In genomic region chr19:46383846-46384245, GRCh38 we compare ENCODE assay signal across 30 cellular contexts. TPM values are rescaled to one million over a fixed set of nuclear protein-coding genes. Genes with fewer than 3 reads are reported as not detected.
DNase-seq lines count a peak whose midpoint lies in the region; ATAC-seq and TF ChIP-seq lines count a peak whose summit lies in the region.
"Had no signal": no experiment of that assay in that cellular context is flagged by ENCODE, and none has a peak within 500 bp of the region (broad histone marks: within the 10 kb centered on the region; RNA-seq: fewer than 3 reads in every experiment).

No MANE protein-coding gene starts in this region.

- H3K27me3 ChIP-seq in lower lobe of right lung (ENCODE audit: low read depth): no peaks in the 10 kb centered on the region
- H3K27me3 ChIP-seq in upper lobe of right lung: no peaks in the 10 kb centered on the region
- no peaks in the 10 kb centered on the region for H3K27me3 ChIP-seq in colonic mucosa
- H3K27me3 ChIP-seq: left lung had no signal

- peak; percentile 5 for DNase-seq in activated naive CD4-positive, alpha-beta T cell treated with anti-CD3 and anti-CD28 coated beads, Interleukin-2, amount 10 ng/mL, durations not matched to agents 7 days and 5 days
- no peak for DNase-seq in activated naive CD4-positive, alpha-beta T cell treated with Interleukin-2 at 50 U/mL for 16 hours
- DNase-seq in cardiac septum (ENCODE audit: low spot score): peak; percentile 69
- peak; percentile 18 for DNase-seq in lower lobe of right lung
- DNase-seq in upper lobe of right lung: peak; percentile 42
- DNase-seq in T-helper 17 cell: no peak
- no peak for DNase-seq in colonic mucosa
- no peak for DNase-seq in stimulated activated CD4-positive, alpha-beta T cell treated with anti-CD3 and anti-CD28 coated beads, Interleukin-4, amount 100 ng/mL, for 24 hours
- DNase-seq: activated naive CD4-positive, alpha-beta T cell treated with anti-CD3 and anti-CD28 coated beads for 36 hours; activated T-cell treated with anti-CD3 and anti-CD28 coated beads, Interleukin-2, amount 50 U/mL, for 48 hours; AML-193; amygdala; GM23248; HFFc6; hypothalamus; immature natural killer cell; NCI-H1417 treated with DMSO at 0.1 percent for 48 hours; NCI-H2107; NCI-H748 treated with DMSO at 0.1 percent for 48 hours had no signal

- H3K36me3 Mint-ChIP-seq in activated naive CD4-positive, alpha-beta T cell treated with anti-CD3 and anti-CD28 coated beads, Interleukin-2, amount 10 ng/mL, durations not matched to agents 7 days and 5 days: peaks cover 70% of the 10 kb centered on the region
- peaks cover 23% of the 10 kb centered on the region for H3K36me3 Mint-ChIP-seq in T-helper 17 cell (ENCODE audit: low read depth)

- H3K36me3 ChIP-seq in lower lobe of right lung (peaks cover 95% of the 10 kb centered on the region), upper lobe of right lung (peaks cover 62% of the 10 kb centered on the region), colonic mucosa (peaks cover 15% of the 10 kb centered on the region)

- H3K27ac ChIP-seq in lower lobe of right lung: no peak overlapping the region
- H3K27ac ChIP-seq in upper lobe of right lung: no peak overlapping the region
- no peak overlapping the region for H3K27ac ChIP-seq in colonic mucosa
- H3K27ac ChIP-seq: A549, GM23248, left lung, SK-N-MC had no signal

- CTCF ChIA-PET in activated naive CD4-positive, alpha-beta T cell treated with anti-CD3 and anti-CD28 coated beads, Interleukin-2, amount 10 ng/mL, durations not matched to agents 7 days and 5 days (lab: Charles Lee): no interaction called here

- H3K9me3 ChIP-seq in lower lobe of right lung: no peaks in the 10 kb centered on the region
- H3K9me3 ChIP-seq in upper lobe of right lung: no peaks in the 10 kb centered on the region
- H3K9me3 ChIP-seq in T-helper 17 cell (ENCODE audit: control insufficient read depth, low read length, poor library complexity, severe bottlenecking): no peaks in the 10 kb centered on the region
- H3K9me3 ChIP-seq in colonic mucosa: no peaks in the 10 kb centered on the region
- H3K9me3 ChIP-seq: A549, left lung, mucosa of descending colon had no signal

- intact Hi-C loops in cardiac septum (cut with DNase I) (no loop called here), lower lobe of right lung (cut with DNase I) (no loop called here), upper lobe of right lung (cut with DNase I) (no loop called here), colonic mucosa (cut with DNase I) (no loop called here)

- no peak for TF ChIP-seq CTCF in lower lobe of right lung (IDR thresholded peaks at IDR 0.05)
- no peak for TF ChIP-seq CTCF in upper lobe of right lung (IDR thresholded peaks at IDR 0.05)
- no peak for TF ChIP-seq CTCF in colonic mucosa (IDR thresholded peaks at IDR 0.05)

- no peaks in the 10 kb centered on the region for H3K4me1 ChIP-seq in lower lobe of right lung
- no peaks in the 10 kb centered on the region for H3K4me1 ChIP-seq in upper lobe of right lung
- no peaks in the 10 kb centered on the region for H3K4me1 ChIP-seq in colonic mucosa
- H3K4me1 ChIP-seq: A549, left lung had no signal

- no peak overlapping the region for H3K27ac Mint-ChIP-seq in activated naive CD4-positive, alpha-beta T cell treated with anti-CD3 and anti-CD28 coated beads, Interleukin-2, amount 10 ng/mL, durations not matched to agents 7 days and 5 days
- H3K27ac Mint-ChIP-seq in T-helper 17 cell: no peak overlapping the region
- H3K27ac Mint-ChIP-seq: activated naive CD4-positive, alpha-beta T cell treated with anti-CD3 and anti-CD28 coated beads for 36 hours; CD4-positive, alpha-beta T cell; HFFc6; immature natural killer cell; nephron; stimulated activated naive CD8-positive, alpha-beta T cell treated with anti-CD3 and anti-CD28 coated beads, Interleukin-15, Interleukin-2, amounts not matched to agents 100 ng/mL and 50 ng/mL, for 24 hours had no signal

- H3K4me3 Mint-ChIP-seq in activated naive CD4-positive, alpha-beta T cell treated with anti-CD3 and anti-CD28 coated beads, Interleukin-2, amount 10 ng/mL, durations not matched to agents 7 days and 5 days: no peak overlapping the region
- H3K4me3 Mint-ChIP-seq in T-helper 17 cell: no peak overlapping the region
- H3K4me3 Mint-ChIP-seq: activated naive CD4-positive, alpha-beta T cell treated with anti-CD3 and anti-CD28 coated beads for 36 hours; CD4-positive, alpha-beta T cell; HFFc6; immature natural killer cell; nephron; stimulated activated naive CD8-positive, alpha-beta T cell treated with anti-CD3 and anti-CD28 coated beads, Interleukin-15, Interleukin-2, amounts not matched to agents 100 ng/mL and 50 ng/mL, for 24 hours had no signal

- no peak overlapping the region for H3K9ac ChIP-seq in colonic mucosa (ENCODE audit: low read depth in 2 of 2, low read length in 2 of 2)
- H3K9ac ChIP-seq: GM23248 had no signal

- no peaks in the 10 kb centered on the region for H3K27me3 Mint-ChIP-seq in activated naive CD4-positive, alpha-beta T cell treated with anti-CD3 and anti-CD28 coated beads, Interleukin-2, amount 10 ng/mL, durations not matched to agents 7 days and 5 days
- no peaks in the 10 kb centered on the region for H3K27me3 Mint-ChIP-seq in T-helper 17 cell
- H3K27me3 Mint-ChIP-seq: CD4-positive, alpha-beta T cell; stimulated activated naive CD8-positive, alpha-beta T cell treated with anti-CD3 and anti-CD28 coated beads, Interleukin-15, Interleukin-2, amounts not matched to agents 100 ng/mL and 50 ng/mL, for 24 hours had no signal

- no peaks in the 10 kb centered on the region for H3K4me1 Mint-ChIP-seq in activated naive CD4-positive, alpha-beta T cell treated with anti-CD3 and anti-CD28 coated beads, Interleukin-2, amount 10 ng/mL, durations not matched to agents 7 days and 5 days
- peaks cover 6% of the 10 kb centered on the region for H3K4me1 Mint-ChIP-seq in T-helper 17 cell

- H3K4me3 ChIP-seq in lower lobe of right lung (no peak overlapping the region), upper lobe of right lung (no peak overlapping the region), colonic mucosa (no peak overlapping the region)
- H3K4me3 ChIP-seq: A549, GM12878, GM23248, left lung, mucosa of descending colon, SK-N-MC had no signal

- no peak for ATAC-seq in lower lobe of right lung
- no peak for ATAC-seq in upper lobe of right lung
- ATAC-seq in T-helper 17 cell: no peak
- ATAC-seq: A549, GM12878, left lung, mucosa of descending colon had no signal

- H3K9me3 Mint-ChIP-seq in activated naive CD4-positive, alpha-beta T cell treated with anti-CD3 and anti-CD28 coated beads, Interleukin-2, amount 10 ng/mL, durations not matched to agents 7 days and 5 days: no peaks in the 10 kb centered on the region
- H3K9me3 Mint-ChIP-seq: activated naive CD4-positive, alpha-beta T cell treated with anti-CD3 and anti-CD28 coated beads for 36 hours; CD4-positive, alpha-beta T cell; immature natural killer cell; stimulated activated naive CD8-positive, alpha-beta T cell treated with anti-CD3 and anti-CD28 coated beads, Interleukin-15, Interleukin-2, amounts not matched to agents 100 ng/mL and 50 ng/mL, for 24 hours had no signal

RNA-seq across cellular contexts. Expression of gene CCDC8, which starts 29.5 kb away (rescaled TPM):
- total RNA-seq in cardiac septum (34.2 TPM), lower lobe of right lung (9.1 TPM), upper lobe of right lung (8.9 TPM), T-helper 17 cell (not detected), colonic mucosa (1 to 10 TPM in 1 of 2 donors, under 1 TPM in 1; 0.99 to 1.1 TPM)
- total RNA-seq: activated naive CD4-positive, alpha-beta T cell treated with anti-CD3 and anti-CD28 coated beads for 36 hours; CD4-positive, alpha-beta T cell; T-helper 2 cell treated with Interferon-gamma antibody and Interleukin-4, amounts not matched to agents 100 ng/mL and 5 ng/mL, for 36 hours had no signal

RNA-seq across cellular contexts. Expression of gene PPP5C, which starts 37.0 kb away (rescaled TPM):
- total RNA-seq in cardiac septum: 82.8 TPM
- 48.9 TPM for total RNA-seq in lower lobe of right lung
- 50.0 TPM for total RNA-seq in upper lobe of right lung
- 10 to 100 TPM; 34.8 to 42.8 TPM for total RNA-seq in T-helper 17 cell
- 10 to 100 TPM; 46.0 to 87.5 TPM for total RNA-seq in colonic mucosa

RNA-seq across cellular contexts. Expression of gene PNMA8C, which starts 44.9 kb away (rescaled TPM):
- total RNA-seq in cardiac septum (0.16 TPM), lower lobe of right lung (0.18 TPM), upper lobe of right lung (not detected), T-helper 17 cell (under 1 TPM; 0.10 to 0.12 TPM), colonic mucosa (under 1 TPM in 1 of 2 donors, not detected in 1; 0.08 TPM)
- total RNA-seq: activated naive CD4-positive, alpha-beta T cell treated with anti-CD3 and anti-CD28 coated beads for 36 hours; bronchial epithelial cell; CD4-positive, alpha-beta T cell; GM12878; GM23248; RPMI7951; T-helper 2 cell treated with Interferon-gamma antibody and Interleukin-4, amounts not matched to agents 100 ng/mL and 5 ng/mL, for 36 hours had no signal

Comparison
In these comparisons a context has a peak if more than half of its experiments do, and no peak if none do; other contexts are left out.
1. DNase-seq: peak in activated naive CD4-positive, alpha-beta T cell treated with anti-CD3 and anti-CD28 coated beads, Interleukin-2, amount 10 ng/mL, durations not matched to agents 7 days and 5 days (single experiment), cardiac septum (single experiment), lower lobe of right lung (single experiment) and upper lobe of right lung (single experiment); none in activated naive CD4-positive, alpha-beta T cell treated with Interleukin-2 at 50 U/mL for 16 hours (single experiment), T-helper 17 cell (0 of 3), colonic mucosa (single experiment) and stimulated activated CD4-positive, alpha-beta T cell treated with anti-CD3 and anti-CD28 coated beads, Interleukin-4, amount 100 ng/mL, for 24 hours (single experiment).